8 cellular contexts compared by ENCODE assay signal in genomic region chr5:57887851-57888621, GRCh38.
DNase-seq lines count a peak whose midpoint lies in the region; ATAC-seq and TF ChIP-seq lines count a peak whose summit lies in the region.

No MANE protein-coding gene starts in this region.

- no peak for DNase-seq in BJ (ENCODE audit: low read depth)
- DNase-seq in SHP77 treated with DMSO at 0.1 percent for 48 hours (lab: John Stamatoyannopoulos, UW) = peak; percentile 44
- DNase-seq in fibroblast of pulmonary artery (ENCODE audit: low read depth) = peak; percentile 77
- no peak for DNase-seq in osteocyte (ENCODE audit: extremely low spot score, unreplicated experiment)

- CTCF ChIA-PET in BJ (lab: Yijun Ruan, JAX) = interaction anchor here (0.8 to 2.4 kb wide), 16 partner anchors 9 to 590 kb away, joined by 3 to 34 read pairs (median 5); partner anchors contain the start of gene PLK2

- H3K27me3 Mint-ChIP-seq in osteocyte (ENCODE audit: unreplicated experiment) = no peaks in the 10 kb centered on the region

- H3K9me3 Mint-ChIP-seq in osteocyte (ENCODE audit: unreplicated experiment) = no peaks in the 10 kb centered on the region

- no peak overlapping the region for H3K4me3 ChIP-seq in BJ (ENCODE audit: low read depth, low read length)
- no peak overlapping the region for H3K4me3 ChIP-seq in fibroblast of pulmonary artery (replicated peaks; ENCODE audit: low read depth, low read length)

- H3K36me3 Mint-ChIP-seq in osteocyte (ENCODE audit: unreplicated experiment) = no peaks in the 10 kb centered on the region

- no peaks in the 10 kb centered on the region for H3K27me3 ChIP-seq in BJ (ENCODE audit: control insufficient read depth, insufficient read depth, low read length)

- no peaks in the 10 kb centered on the region for H3K36me3 ChIP-seq in BJ (ENCODE audit: control insufficient read depth, insufficient read depth, low read length)

- no peak overlapping the region for H3K4me3 Mint-ChIP-seq in osteocyte (ENCODE audit: unreplicated experiment)

- ATAC-seq in HG03354 (IDR thresholded peaks at IDR 0.05; ENCODE audit: poor library complexity, severe bottlenecking, unreplicated experiment) = peak; percentile 63
- no peak for ATAC-seq in GM21367 (IDR thresholded peaks at IDR 0.05; ENCODE audit: unreplicated experiment)
- no peak for ATAC-seq in GM19455 (IDR thresholded peaks at IDR 0.05; ENCODE audit: unreplicated experiment)
- ATAC-seq in GM19452 (IDR thresholded peaks at IDR 0.05; ENCODE audit: unreplicated experiment) = no peak

- peak overlapping the region; percentile 13 for H3K27ac Mint-ChIP-seq in osteocyte (ENCODE audit: unreplicated experiment)

- POLR2A ChIA-PET in BJ (lab: Charles Lee) = interaction anchor here (0.5 to 0.7 kb wide), 2 partner anchors 265 to 300 kb away, joined by 4 to 5 read pairs; no protein-coding TSS in a partner anchor

- peak; percentile 67 for TF ChIP-seq CTCF in BJ (IDR thresholded peaks at IDR 0.05; ENCODE audit: insufficient read depth, low read depth, low read length)
- TF ChIP-seq CTCF in fibroblast of pulmonary artery (IDR thresholded peaks at IDR 0.05; ENCODE audit: low read length, missing control alignments) = peak; percentile 72
- TF ChIP-seq CTCF in osteocyte (IDR thresholded peaks at IDR 0.05) = peak; percentile 71

- H3K4me1 Mint-ChIP-seq in osteocyte (ENCODE audit: unreplicated experiment) = peaks cover 29% of the 10 kb centered on the region

Comparison
In these comparisons a context has a peak if more than half of its experiments do, and no peak if none do; other contexts are left out.
1. DNase-seq: peak in SHP77 treated with DMSO at 0.1 percent for 48 hours (single experiment) and fibroblast of pulmonary artery (single experiment); none in BJ (single experiment) and osteocyte (single experiment).
2. Peak in every context shown above with its lines, with median percentiles within 50 percentile points of each other: CTCF ChIP-seq.